14 cellular contexts compared by ENCODE assay signal in genomic region chr7:155729847-155730246, GRCh38.
DNase-seq lines count a peak whose midpoint lies in the region; ATAC-seq and TF ChIP-seq lines count a peak whose summit lies in the region.
"Had no signal": no experiment of that assay in that cellular context is flagged by ENCODE, and none has a peak within 500 bp of the region (broad histone marks: within the 10 kb centered on the region; RNA-seq: fewer than 3 reads in every experiment).

No MANE protein-coding gene starts in this region.

- H3K4me1 Mint-ChIP-seq in brain: peaks cover 49% of the 10 kb centered on the region

- intact Hi-C loops in left colon (cut with DNase I, micrococcal nuclease) (no loop called here), right cardiac atrium (cut with DNase I) (loop anchor here in 2 of 4 donors (10.0 kb wide), 1 partner anchor 135 kb away; no protein-coding TSS in a partner anchor)

- no peaks in the 10 kb centered on the region for H3K27me3 ChIP-seq in right cardiac atrium (ENCODE audit: control insufficient read depth, insufficient read depth)
- H3K27me3 ChIP-seq: cardiac muscle cell had no signal

- no peaks in the 10 kb centered on the region for H3K9me3 Mint-ChIP-seq in brain
- H3K9me3 Mint-ChIP-seq: activated T-cell treated with anti-CD3 and anti-CD28 coated beads, Interleukin-2, amount 50 U/mL, for 4 hours had no signal

- H3K27ac ChIP-seq in right cardiac atrium (ENCODE audit: low read length): no peak overlapping the region
- H3K27ac ChIP-seq: cardiac muscle cell, parathyroid adenoma had no signal

- H3K4me3 ChIP-seq in right cardiac atrium (ENCODE audit: low read length): no peak overlapping the region
- H3K4me3 ChIP-seq: cardiac muscle cell had no signal

- H3K27ac Mint-ChIP-seq in brain: peak overlapping the region; percentile 51 to 91 (median 81)

- no peaks in the 10 kb centered on the region for H3K27me3 Mint-ChIP-seq in brain

- DNase-seq in COLO668 (lab: John Stamatoyannopoulos, UW; ENCODE audit: unreplicated experiment) (peak; percentile 34), M059J (ENCODE audit: low read depth) (peak; percentile 7), left colon (peak; percentile 40 to 59), NCI-H345 treated with DMSO at 0.1 percent for 48 hours (lab: John Stamatoyannopoulos, UW; ENCODE audit: unreplicated experiment) (no peak), NCI-H2227 treated with DMSO at 0.1 percent for 48 hours (lab: John Stamatoyannopoulos, UW) (no peak), right cardiac atrium (no peak)
- DNase-seq: activated T-cell treated with anti-CD3 and anti-CD28 coated beads, Interleukin-2, amount 50 U/mL, for 4 hours; foreskin melanocyte; MM.1S; stimulated activated CD4-positive, alpha-beta T cell treated with anti-CD3 and anti-CD28 coated beads, Interleukin-4, amount 100 ng/mL, for 24 hours had no signal

- TF ChIP-seq CTCF in brain (conservative IDR thresholded peaks at IDR 0.05): no peak

- WGBS in right cardiac atrium: 61% methylated on average over 6 of the region's 6 CpGs

- peak overlapping the region in 1 of 5 experiments; percentile 65 for H3K4me3 Mint-ChIP-seq in brain
- H3K4me3 Mint-ChIP-seq: activated T-cell treated with anti-CD3 and anti-CD28 coated beads, Interleukin-2, amount 50 U/mL, for 4 hours had no signal

- H3K9me3 ChIP-seq in right cardiac atrium (ENCODE audit: control insufficient read depth, low read length): no peaks in the 10 kb centered on the region

- H3K4me1 ChIP-seq in right cardiac atrium (ENCODE audit: control insufficient read depth, insufficient read depth, low read length): peaks cover 8% of the 10 kb centered on the region

- ATAC-seq in left colon: peak; percentile 98
- ATAC-seq in right cardiac atrium: no peak
- ATAC-seq in HG03469 (IDR thresholded peaks at IDR 0.05; ENCODE audit: unreplicated experiment): no peak
- ATAC-seq: activated T-cell treated with anti-CD3 and anti-CD28 coated beads, Interleukin-2, amount 50 U/mL, for 4 hours had no signal

- H3K36me3 Mint-ChIP-seq in brain: peaks cover 25% of the 10 kb centered on the region

Comparison
In these comparisons a context has a peak if more than half of its experiments do, and no peak if none do; other contexts are left out.
1. DNase-seq: peak in COLO668 (single experiment), M059J (single experiment) and left colon (2 of 2); none in NCI-H345 treated with DMSO at 0.1 percent for 48 hours (single experiment), NCI-H2227 treated with DMSO at 0.1 percent for 48 hours (single experiment) and right cardiac atrium (0 of 3).